1 cellular context compared by ENCODE assay signal in genomic region chr7:101386558-101387199, GRCh38.
TF ChIP-seq lines count a peak whose summit lies in the region.

No MANE protein-coding gene starts in this region.

TF ChIP-seq in HepG2, 621 proteins besides CTCF, POLR2A, EP300 and RAD21 (continued from another document and continues in another):
- TF ChIP-seq ZNF205 (CRISPR knock-in tag; IDR thresholded peaks at IDR 0.05) = peak; percentile 48; the same call in 1 of the 2 replicates
- TF ChIP-seq TEF (CRISPR knock-in tag; IDR thresholded peaks at IDR 0.05) = no peak
- no peak for TF ChIP-seq ZNF20 (CRISPR knock-in tag; IDR thresholded peaks at IDR 0.05)
- TF ChIP-seq SMARCE1 (IDR thresholded peaks at IDR 0.05; ENCODE audit: borderline replicate concordance) = no peak
- TF ChIP-seq TBP (CRISPR knock-in tag; IDR thresholded peaks at IDR 0.05) = no peak
- TF ChIP-seq ZNF772 (CRISPR knock-in tag; IDR thresholded peaks at IDR 0.05) = peak; percentile 80
- peak; percentile 75 for TF ChIP-seq HOXA3 (CRISPR knock-in tag; IDR thresholded peaks at IDR 0.05)
- TF ChIP-seq CBX2 (IDR thresholded peaks at IDR 0.05; ENCODE audit: low read depth, low read length) = peak; percentile 79; the same call in 1 of the 2 replicates
- TF ChIP-seq CBX2 (CRISPR knock-in tag; IDR thresholded peaks at IDR 0.05; ENCODE audit: low read depth) = no peak
- TF ChIP-seq, protein P1, sequence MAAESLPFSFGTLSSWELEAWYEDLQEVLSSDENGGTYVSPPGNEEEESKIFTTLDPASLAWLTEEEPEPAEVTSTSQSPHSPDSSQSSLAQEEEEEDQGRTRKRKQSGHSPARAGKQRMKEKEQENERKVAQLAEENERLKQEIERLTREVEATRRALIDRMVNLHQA (CRISPR knock-in tag; IDR thresholded peaks at IDR 0.05) = no peak
- TF ChIP-seq SKI (IDR thresholded peaks at IDR 0.05; ENCODE audit: partially characterized antibody) = no peak
- TF ChIP-seq, protein P2, sequence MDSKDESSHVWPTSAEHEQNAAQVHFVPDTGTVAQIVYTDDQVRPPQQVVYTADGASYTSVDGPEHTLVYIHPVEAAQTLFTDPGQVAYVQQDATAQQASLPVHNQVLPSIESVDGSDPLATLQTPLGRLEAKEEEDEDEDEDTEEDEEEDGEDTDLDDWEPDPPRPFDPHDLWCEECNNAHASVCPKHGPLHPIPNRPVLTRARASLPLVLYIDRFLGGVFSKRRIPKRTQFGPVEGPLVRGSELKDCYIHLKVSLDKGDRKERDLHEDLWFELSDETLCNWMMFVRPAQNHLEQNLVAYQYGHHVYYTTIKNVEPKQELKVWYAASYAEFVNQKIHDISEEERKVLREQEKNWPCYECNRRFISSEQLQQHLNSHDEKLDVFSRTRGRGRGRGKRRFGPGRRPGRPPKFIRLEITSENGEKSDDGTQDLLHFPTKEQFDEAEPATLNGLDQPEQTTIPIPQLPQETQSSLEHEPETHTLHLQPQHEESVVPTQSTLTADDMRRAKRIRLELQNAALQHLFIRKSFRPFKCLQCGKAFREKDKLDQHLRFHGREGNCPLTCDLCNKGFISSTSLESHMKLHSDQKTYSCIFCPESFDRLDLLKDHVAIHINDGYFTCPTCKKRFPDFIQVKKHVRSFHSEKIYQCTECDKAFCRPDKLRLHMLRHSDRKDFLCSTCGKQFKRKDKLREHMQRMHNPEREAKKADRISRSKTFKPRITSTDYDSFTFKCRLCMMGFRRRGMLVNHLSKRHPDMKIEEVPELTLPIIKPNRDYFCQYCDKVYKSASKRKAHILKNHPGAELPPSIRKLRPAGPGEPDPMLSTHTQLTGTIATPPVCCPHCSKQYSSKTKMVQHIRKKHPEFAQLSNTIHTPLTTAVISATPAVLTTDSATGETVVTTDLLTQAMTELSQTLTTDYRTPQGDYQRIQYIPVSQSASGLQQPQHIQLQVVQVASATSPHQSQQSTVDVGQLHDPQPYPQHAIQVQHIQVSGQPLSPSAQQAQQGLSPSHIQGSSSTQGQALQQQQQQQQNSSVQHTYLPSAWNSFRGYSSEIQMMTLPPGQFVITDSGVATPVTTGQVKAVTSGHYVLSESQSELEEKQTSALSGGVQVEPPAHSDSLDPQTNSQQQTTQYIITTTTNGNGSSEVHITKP (CRISPR knock-in tag; IDR thresholded peaks at IDR 0.05; ENCODE audit: low read depth) = peak; percentile 40; the same call in 1 of the 2 replicates
- TF ChIP-seq ZNF777 (CRISPR knock-in tag; IDR thresholded peaks at IDR 0.05) = peak; percentile 76
- no peak for TF ChIP-seq PTBP1 (IDR thresholded peaks at IDR 0.05; ENCODE audit: low read depth, low read length, poor library complexity, severe bottlenecking)
- TF ChIP-seq KLF16 (CRISPR knock-in tag; IDR thresholded peaks at IDR 0.05) = peak in 1 of 2 experiments; percentile 63; a peak in 1 of 4 replicates
- TF ChIP-seq KMT2A (CRISPR knock-in tag; IDR thresholded peaks at IDR 0.05) = no peak
- TF ChIP-seq PHB2 (IDR thresholded peaks at IDR 0.05; ENCODE audit: partially characterized antibody) = no peak
- no peak for TF ChIP-seq ZNF275 (CRISPR knock-in tag; IDR thresholded peaks at IDR 0.05; ENCODE audit: borderline replicate concordance)
- TF ChIP-seq ZSCAN25 (CRISPR knock-in tag; IDR thresholded peaks at IDR 0.05) = peak; percentile 26; the same call in 1 of the 2 replicates
- 0 out of 2 replicates have a peak, but pooled peaks have one; percentile 28 for TF ChIP-seq JUN (CRISPR knock-in tag; IDR thresholded peaks at IDR 0.05)
- TF ChIP-seq SCMH1 (CRISPR knock-in tag; IDR thresholded peaks at IDR 0.05; ENCODE audit: borderline replicate concordance) = no peak
- 0 out of 2 replicates have a peak, but pooled peaks have one; percentile 8 for TF ChIP-seq CBFB (CRISPR knock-in tag; IDR thresholded peaks at IDR 0.05)
- TF ChIP-seq, protein P3, sequence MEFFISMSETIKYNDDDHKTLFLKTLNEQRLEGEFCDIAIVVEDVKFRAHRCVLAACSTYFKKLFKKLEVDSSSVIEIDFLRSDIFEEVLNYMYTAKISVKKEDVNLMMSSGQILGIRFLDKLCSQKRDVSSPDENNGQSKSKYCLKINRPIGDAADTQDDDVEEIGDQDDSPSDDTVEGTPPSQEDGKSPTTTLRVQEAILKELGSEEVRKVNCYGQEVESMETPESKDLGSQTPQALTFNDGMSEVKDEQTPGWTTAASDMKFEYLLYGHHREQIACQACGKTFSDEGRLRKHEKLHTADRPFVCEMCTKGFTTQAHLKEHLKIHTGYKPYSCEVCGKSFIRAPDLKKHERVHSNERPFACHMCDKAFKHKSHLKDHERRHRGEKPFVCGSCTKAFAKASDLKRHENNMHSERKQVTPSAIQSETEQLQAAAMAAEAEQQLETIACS (CRISPR knock-in tag; IDR thresholded peaks at IDR 0.05) = no peak
- no peak for TF ChIP-seq CSRNP1 (CRISPR knock-in tag; IDR thresholded peaks at IDR 0.05)
- peak; percentile 63 for TF ChIP-seq GATAD2A (CRISPR knock-in tag; IDR thresholded peaks at IDR 0.05)
- TF ChIP-seq, protein P4, sequence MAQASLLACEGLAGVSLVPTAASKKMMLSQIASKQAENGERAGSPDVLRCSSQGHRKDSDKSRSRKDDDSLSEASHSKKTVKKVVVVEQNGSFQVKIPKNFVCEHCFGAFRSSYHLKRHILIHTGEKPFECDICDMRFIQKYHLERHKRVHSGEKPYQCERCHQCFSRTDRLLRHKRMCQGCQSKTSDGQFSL (CRISPR knock-in tag; IDR thresholded peaks at IDR 0.05) = no peak
- peak; percentile 88 for TF ChIP-seq ZNF292 (CRISPR knock-in tag; IDR thresholded peaks at IDR 0.05; ENCODE audit: borderline replicate concordance, low read depth)
- TF ChIP-seq ZNF562 (CRISPR knock-in tag; IDR thresholded peaks at IDR 0.05; ENCODE audit: borderline replicate concordance) = no peak
- TF ChIP-seq SALL1 (CRISPR knock-in tag; IDR thresholded peaks at IDR 0.05) = peak; percentile 78
- no peak for TF ChIP-seq ZNF569 (CRISPR knock-in tag; IDR thresholded peaks at IDR 0.05; ENCODE audit: borderline replicate concordance)
- TF ChIP-seq ZFY (CRISPR knock-in tag; IDR thresholded peaks at IDR 0.05) = peak; percentile 38; the same call in 1 of the 2 replicates
- TF ChIP-seq IKZF1 (IDR thresholded peaks at IDR 0.05) = no peak
- TF ChIP-seq ZSCAN20 (CRISPR knock-in tag; IDR thresholded peaks at IDR 0.05; ENCODE audit: borderline replicate concordance) = peak; percentile 89
- TF ChIP-seq, protein P5, sequence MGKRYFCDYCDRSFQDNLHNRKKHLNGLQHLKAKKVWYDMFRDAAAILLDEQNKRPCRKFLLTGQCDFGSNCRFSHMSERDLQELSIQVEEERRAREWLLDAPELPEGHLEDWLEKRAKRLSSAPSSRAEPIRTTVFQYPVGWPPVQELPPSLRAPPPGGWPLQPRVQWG (CRISPR knock-in tag; IDR thresholded peaks at IDR 0.05; ENCODE audit: borderline replicate concordance, low read depth) = no peak
- peak; percentile 82 for TF ChIP-seq PITX1 (CRISPR knock-in tag; IDR thresholded peaks at IDR 0.05)
- TF ChIP-seq TBL1XR1 (IDR thresholded peaks at IDR 0.05; ENCODE audit: borderline replicate concordance, low read length, partially characterized antibody) = no peak
- TF ChIP-seq HNRNPH1 (optimal IDR thresholded peaks at IDR 0.05; ENCODE audit: low read depth, low read length) = no peak
- no peak for TF ChIP-seq PAWR (CRISPR knock-in tag; IDR thresholded peaks at IDR 0.05; ENCODE audit: borderline replicate concordance)
- TF ChIP-seq, protein P6, sequence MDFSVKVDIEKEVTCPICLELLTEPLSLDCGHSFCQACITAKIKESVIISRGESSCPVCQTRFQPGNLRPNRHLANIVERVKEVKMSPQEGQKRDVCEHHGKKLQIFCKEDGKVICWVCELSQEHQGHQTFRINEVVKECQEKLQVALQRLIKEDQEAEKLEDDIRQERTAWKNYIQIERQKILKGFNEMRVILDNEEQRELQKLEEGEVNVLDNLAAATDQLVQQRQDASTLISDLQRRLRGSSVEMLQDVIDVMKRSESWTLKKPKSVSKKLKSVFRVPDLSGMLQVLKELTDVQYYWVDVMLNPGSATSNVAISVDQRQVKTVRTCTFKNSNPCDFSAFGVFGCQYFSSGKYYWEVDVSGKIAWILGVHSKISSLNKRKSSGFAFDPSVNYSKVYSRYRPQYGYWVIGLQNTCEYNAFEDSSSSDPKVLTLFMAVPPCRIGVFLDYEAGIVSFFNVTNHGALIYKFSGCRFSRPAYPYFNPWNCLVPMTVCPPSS (IDR thresholded peaks at IDR 0.05) = no peak
- no peak for TF ChIP-seq ZNF7 (CRISPR knock-in tag; IDR thresholded peaks at IDR 0.05)
- TF ChIP-seq, protein P7, sequence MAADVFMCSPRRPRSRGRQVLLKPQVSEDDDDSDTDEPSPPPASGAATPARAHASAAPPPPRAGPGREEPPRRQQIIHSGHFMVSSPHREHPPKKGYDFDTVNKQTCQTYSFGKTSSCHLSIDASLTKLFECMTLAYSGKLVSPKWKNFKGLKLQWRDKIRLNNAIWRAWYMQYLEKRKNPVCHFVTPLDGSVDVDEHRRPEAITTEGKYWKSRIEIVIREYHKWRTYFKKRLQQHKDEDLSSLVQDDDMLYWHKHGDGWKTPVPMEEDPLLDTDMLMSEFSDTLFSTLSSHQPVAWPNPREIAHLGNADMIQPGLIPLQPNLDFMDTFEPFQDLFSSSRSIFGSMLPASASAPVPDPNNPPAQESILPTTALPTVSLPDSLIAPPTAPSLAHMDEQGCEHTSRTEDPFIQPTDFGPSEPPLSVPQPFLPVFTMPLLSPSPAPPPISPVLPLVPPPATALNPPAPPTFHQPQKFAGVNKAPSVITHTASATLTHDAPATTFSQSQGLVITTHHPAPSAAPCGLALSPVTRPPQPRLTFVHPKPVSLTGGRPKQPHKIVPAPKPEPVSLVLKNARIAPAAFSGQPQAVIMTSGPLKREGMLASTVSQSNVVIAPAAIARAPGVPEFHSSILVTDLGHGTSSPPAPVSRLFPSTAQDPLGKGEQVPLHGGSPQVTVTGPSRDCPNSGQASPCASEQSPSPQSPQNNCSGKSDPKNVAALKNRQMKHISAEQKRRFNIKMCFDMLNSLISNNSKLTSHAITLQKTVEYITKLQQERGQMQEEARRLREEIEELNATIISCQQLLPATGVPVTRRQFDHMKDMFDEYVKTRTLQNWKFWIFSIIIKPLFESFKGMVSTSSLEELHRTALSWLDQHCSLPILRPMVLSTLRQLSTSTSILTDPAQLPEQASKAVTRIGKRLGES (CRISPR knock-in tag; IDR thresholded peaks at IDR 0.05; ENCODE audit: borderline replicate concordance) = no peak
- TF ChIP-seq KDM5B (CRISPR knock-in tag; IDR thresholded peaks at IDR 0.05; ENCODE audit: borderline replicate concordance) = peak; percentile 59; the same call in 1 of the 2 replicates
- peak; percentile 60; the same call in 1 of the 2 replicates for TF ChIP-seq UBTF (CRISPR knock-in tag; IDR thresholded peaks at IDR 0.05)
- TF ChIP-seq, protein P8, sequence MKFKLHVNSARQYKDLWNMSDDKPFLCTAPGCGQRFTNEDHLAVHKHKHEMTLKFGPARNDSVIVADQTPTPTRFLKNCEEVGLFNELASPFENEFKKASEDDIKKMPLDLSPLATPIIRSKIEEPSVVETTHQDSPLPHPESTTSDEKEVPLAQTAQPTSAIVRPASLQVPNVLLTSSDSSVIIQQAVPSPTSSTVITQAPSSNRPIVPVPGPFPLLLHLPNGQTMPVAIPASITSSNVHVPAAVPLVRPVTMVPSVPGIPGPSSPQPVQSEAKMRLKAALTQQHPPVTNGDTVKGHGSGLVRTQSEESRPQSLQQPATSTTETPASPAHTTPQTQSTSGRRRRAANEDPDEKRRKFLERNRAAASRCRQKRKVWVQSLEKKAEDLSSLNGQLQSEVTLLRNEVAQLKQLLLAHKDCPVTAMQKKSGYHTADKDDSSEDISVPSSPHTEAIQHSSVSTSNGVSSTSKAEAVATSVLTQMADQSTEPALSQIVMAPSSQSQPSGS (CRISPR knock-in tag; IDR thresholded peaks at IDR 0.05) = no peak; the same call in 1 of the 2 replicates
